Comparison of ENCODE assay signal across 27 cellular contexts in the genomic region with DNA sequence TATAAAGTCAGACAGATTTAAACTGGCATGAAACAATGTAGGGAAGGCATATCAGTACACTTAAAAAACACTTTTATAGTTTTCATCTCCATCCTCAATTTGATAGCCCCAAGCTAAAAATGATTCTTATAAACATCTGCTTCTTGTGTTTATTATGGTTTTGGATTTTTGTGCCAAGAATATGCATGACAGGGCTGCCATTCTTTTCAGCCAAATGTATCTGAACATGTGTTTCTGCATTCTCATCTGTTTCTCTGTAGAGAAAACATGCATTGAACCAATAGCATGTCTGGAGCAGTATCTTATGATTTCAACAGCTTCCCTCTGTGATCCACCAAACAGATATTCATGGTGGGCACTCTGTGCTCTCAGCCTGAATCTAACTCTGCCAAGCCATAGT.
"Had no signal": no experiment of that assay in that cellular context is flagged by ENCODE, and none has a peak within 500 bp of the region (broad histone marks: within the 10 kb centered on the region; RNA-seq: fewer than 3 reads in every experiment).

No MANE protein-coding gene starts in this region.

- DNase-seq: activated CD4-positive, alpha-beta T cell treated with anti-CD3 and anti-CD28 coated beads, Interleukin-2, amount 10 ng/mL, durations not matched to agents 7 days and 5 days; activated CD8-positive, alpha-beta memory T cell treated with anti-CD3 and anti-CD28 coated beads, Interleukin-2, amount 10 ng/mL, durations not matched to agents 7 days and 5 days; activated CD8-positive, alpha-beta T cell treated with anti-CD3 and anti-CD28 coated beads for 36 hours; activated T-cell treated with anti-CD3 and anti-CD28 coated beads for 4 hours; adrenal gland; brain microvascular endothelial cell; caudate nucleus; dermis blood vessel endothelial cell; effector CD8-positive, alpha-beta T cell; heart right ventricle; kidney; lower lobe of right lung; naive thymus-derived CD4-positive, alpha-beta T cell; retina; sigmoid colon; stimulated activated CD4-positive, alpha-beta T cell treated with anti-CD3 and anti-CD28 coated beads, Interleukin-2, amount 100 ng/mL, for 48 hours; stimulated activated CD8-positive, alpha-beta memory T cell treated with anti-CD3 and anti-CD28 coated beads, Interleukin-4, amount 100 ng/mL, for 48 hours; stimulated activated naive B cell treated with anti-CD40 and anti-IgM and Interleukin-4, amounts not matched to agents 10 μg/mL and 1 μg/mL and 100 μg/mL, for 72 hours; testis; trophoblast cell; uterus had no signal

- H3K4me3 ChIP-seq: adrenal gland, ascending aorta, heart right ventricle, lower lobe of right lung, neural progenitor cell, sigmoid colon, testis, uterus had no signal

- H3K36me3 ChIP-seq: adrenal gland, ascending aorta, brain microvascular endothelial cell, heart right ventricle, lower lobe of right lung, neural progenitor cell, sigmoid colon, uterus had no signal

- H3K36me3 Mint-ChIP-seq: activated CD8-positive, alpha-beta memory T cell treated with anti-CD3 and anti-CD28 coated beads, Interleukin-2, amount 10 ng/mL, durations not matched to agents 7 days and 5 days; activated naive CD4-positive, alpha-beta T cell treated with anti-CD3 and anti-CD28 coated beads, Interleukin-2, amount 50 U/mL, for 72 hours; neural progenitor cell; stimulated activated naive B cell treated with anti-CD40 and anti-IgM and Interleukin-4, amounts not matched to agents 10 μg/mL and 1 μg/mL and 100 μg/mL, for 72 hours had no signal

- H3K27ac Mint-ChIP-seq: activated CD4-positive, alpha-beta T cell treated with anti-CD3 and anti-CD28 coated beads, Interleukin-2, amount 10 ng/mL, durations not matched to agents 7 days and 5 days; activated CD8-positive, alpha-beta memory T cell treated with anti-CD3 and anti-CD28 coated beads, Interleukin-2, amount 10 ng/mL, durations not matched to agents 7 days and 5 days; activated CD8-positive, alpha-beta T cell treated with anti-CD3 and anti-CD28 coated beads for 36 hours; activated naive CD4-positive, alpha-beta T cell treated with anti-CD3 and anti-CD28 coated beads, Interleukin-2, amount 50 U/mL, for 72 hours; activated T-helper 17 cell treated with anti-CD3 and anti-CD28 coated beads, Interleukin-2, amount 50 U/mL, for 72 hours; naive thymus-derived CD4-positive, alpha-beta T cell; neural progenitor cell; progenitor cell of endocrine pancreas; stimulated activated naive B cell treated with anti-CD40 and anti-IgM and Interleukin-4, amounts not matched to agents 10 μg/mL and 1 μg/mL and 100 μg/mL, for 72 hours had no signal

- H3K9me3 Mint-ChIP-seq: activated CD4-positive, alpha-beta T cell treated with anti-CD3 and anti-CD28 coated beads, Interleukin-2, amount 10 ng/mL, durations not matched to agents 7 days and 5 days; activated CD8-positive, alpha-beta T cell treated with anti-CD3 and anti-CD28 coated beads for 36 hours; activated T-helper 17 cell treated with anti-CD3 and anti-CD28 coated beads, Interleukin-2, amount 50 U/mL, for 72 hours; naive thymus-derived CD4-positive, alpha-beta T cell; neural progenitor cell; stimulated activated naive B cell treated with anti-CD40 and anti-IgM and Interleukin-4, amounts not matched to agents 10 μg/mL and 1 μg/mL and 100 μg/mL, for 72 hours had no signal

- H2AFZ ChIP-seq: neural progenitor cell had no signal

- H3K9ac ChIP-seq: neural progenitor cell had no signal

- H3K27me3 ChIP-seq: adrenal gland, ascending aorta, neural progenitor cell, sigmoid colon, testis, uterus had no signal

- H3K4me3 Mint-ChIP-seq: activated CD4-positive, alpha-beta T cell treated with anti-CD3 and anti-CD28 coated beads, Interleukin-2, amount 10 ng/mL, durations not matched to agents 7 days and 5 days; activated CD8-positive, alpha-beta memory T cell treated with anti-CD3 and anti-CD28 coated beads, Interleukin-2, amount 10 ng/mL, durations not matched to agents 7 days and 5 days; activated CD8-positive, alpha-beta T cell treated with anti-CD3 and anti-CD28 coated beads for 36 hours; activated T-helper 17 cell treated with anti-CD3 and anti-CD28 coated beads, Interleukin-2, amount 50 U/mL, for 72 hours; naive thymus-derived CD4-positive, alpha-beta T cell; neural progenitor cell; stimulated activated naive B cell treated with anti-CD40 and anti-IgM and Interleukin-4, amounts not matched to agents 10 μg/mL and 1 μg/mL and 100 μg/mL, for 72 hours had no signal

- H3K27ac ChIP-seq: adrenal gland, ascending aorta, brain microvascular endothelial cell, heart right ventricle, lower lobe of right lung, neural progenitor cell, sigmoid colon, testis, uterus, VCaP had no signal

- H3K4me1 Mint-ChIP-seq: activated CD4-positive, alpha-beta T cell treated with anti-CD3 and anti-CD28 coated beads, Interleukin-2, amount 10 ng/mL, durations not matched to agents 7 days and 5 days; activated T-helper 17 cell treated with anti-CD3 and anti-CD28 coated beads, Interleukin-2, amount 50 U/mL, for 72 hours had no signal

- H3K9me3 ChIP-seq: adrenal gland, ascending aorta, heart right ventricle, lower lobe of right lung, sigmoid colon, testis, uterus had no signal
